12 cellular contexts compared by ENCODE assay signal in the genomic region with DNA sequence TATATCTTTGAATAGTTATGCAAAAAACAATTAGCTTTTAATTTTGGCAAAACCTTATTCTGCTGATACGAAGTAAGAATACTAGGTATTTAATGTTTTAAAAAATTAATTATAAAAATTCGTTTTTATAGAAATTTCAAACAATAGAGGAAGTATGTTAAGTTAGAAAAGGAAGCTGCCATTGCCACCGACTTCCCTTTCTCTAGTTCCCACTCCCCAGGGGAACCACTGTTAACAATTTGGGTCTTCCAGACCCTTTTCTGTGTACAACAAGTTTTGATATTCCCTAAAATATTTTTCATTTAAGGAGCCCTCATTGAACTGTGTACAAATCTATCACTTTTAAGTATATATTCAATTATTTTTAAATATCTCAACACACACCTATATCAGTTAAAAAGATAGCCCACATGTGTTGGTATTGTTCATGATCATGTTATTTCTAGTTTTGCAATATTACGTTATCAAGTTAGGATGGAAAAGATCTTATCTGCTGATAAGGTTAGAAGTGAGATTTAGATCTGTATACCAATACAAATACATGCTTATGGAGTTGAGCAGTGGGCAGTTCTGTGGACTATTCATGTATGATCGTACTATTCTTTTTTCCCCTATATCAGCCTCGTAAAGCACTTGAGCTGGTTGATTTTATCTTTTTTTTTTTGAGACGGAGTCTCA.
"Had no signal": no experiment of that assay in that cellular context is flagged by ENCODE, and none has a peak within 500 bp of the region (broad histone marks: within the 10 kb centered on the region; RNA-seq: fewer than 3 reads in every experiment).

No MANE protein-coding gene starts in this region.

- H3K4me1 Mint-ChIP-seq: neural crest cell had no signal

- H3K27me3 Mint-ChIP-seq: activated CD8-positive, alpha-beta T cell treated with anti-CD3 and anti-CD28 coated beads for 36 hours had no signal

- H3K4me3 Mint-ChIP-seq: activated CD8-positive, alpha-beta T cell treated with anti-CD3 and anti-CD28 coated beads for 36 hours; neural crest cell had no signal

- DNase-seq: activated CD4-positive, alpha-beta T cell treated with anti-CD3 and anti-CD28 coated beads for 4 hours; activated CD8-positive, alpha-beta memory T cell treated with anti-CD3 and anti-CD28 coated beads, Interleukin-2, amount 50 U/mL, for 4 hours; activated CD8-positive, alpha-beta T cell treated with anti-CD3 and anti-CD28 coated beads for 36 hours; activated naive CD4-positive, alpha-beta T cell treated with Interleukin-2 at 50 U/mL for 16 hours; body of pancreas; central memory CD4-positive, alpha-beta T cell; effector memory CD4-positive, alpha-beta T cell; pancreas; stimulated activated CD4-positive, alpha-beta T cell treated with anti-CD3 and anti-CD28 coated beads, Interleukin-15, amount 100 ng/mL, for 24 hours; T-helper 9 cell; thyroid gland had no signal

- ATAC-seq: activated CD8-positive, alpha-beta T cell treated with anti-CD3 and anti-CD28 coated beads for 36 hours; body of pancreas; pancreas had no signal

- H3K9me3 Mint-ChIP-seq: activated CD8-positive, alpha-beta T cell treated with anti-CD3 and anti-CD28 coated beads for 36 hours; neural crest cell had no signal

- H3K9me3 ChIP-seq: body of pancreas, pancreas, thyroid gland had no signal
